Comparison of ENCODE assay signal across 3 cellular contexts in genomic region chr22:45291061-45291930, GRCh38.
TF ChIP-seq lines count a peak whose summit lies in the region.

No MANE protein-coding gene starts in this region.

TF ChIP-seq in GM12891, 5 proteins besides CTCF, POLR2A, EP300 and RAD21:
- no peak for TF ChIP-seq PAX5 (IDR thresholded peaks at IDR 0.05; ENCODE audit: insufficient read depth, low read length, severe bottlenecking)
- TF ChIP-seq POLR2AphosphoS5 (IDR thresholded peaks at IDR 0.05; ENCODE audit: low read depth, low read length), result no peak
- TF ChIP-seq SPI1 (IDR thresholded peaks at IDR 0.05; ENCODE audit: low read depth, low read length), result no peak
- no peak for TF ChIP-seq POU2F2 (IDR thresholded peaks at IDR 0.05; ENCODE audit: low read depth, low read length)
- no peak for TF ChIP-seq TAF1 (IDR thresholded peaks at IDR 0.05; ENCODE audit: low read depth, low read length)

TF ChIP-seq in HEK293T, 16 proteins besides CTCF, POLR2A, EP300 and RAD21:
- TF ChIP-seq ARNT (IDR thresholded peaks at IDR 0.05) (no peak), TARDBP (IDR thresholded peaks at IDR 0.05) (0 out of 2 replicates have a peak, but pooled peaks have one; percentile 15), SP1 (IDR thresholded peaks at IDR 0.05) (no peak)

TF ChIP-seq in H1, 55 proteins besides CTCF, POLR2A, EP300 and RAD21:
- TF ChIP-seq PHF8 (conservative IDR thresholded peaks at IDR 0.05; ENCODE audit: low read depth, low read length) (no peak), CBX8 (IDR thresholded peaks at IDR 0.05; ENCODE audit: borderline replicate concordance, low read depth, low read length) (0 out of 2 replicates have a peak, but pooled peaks have one; percentile 46)
TF ChIP-seq in H1: peak in this region for 1.
